Comparison of ENCODE assay signal across 20 cellular contexts in the genomic region with DNA sequence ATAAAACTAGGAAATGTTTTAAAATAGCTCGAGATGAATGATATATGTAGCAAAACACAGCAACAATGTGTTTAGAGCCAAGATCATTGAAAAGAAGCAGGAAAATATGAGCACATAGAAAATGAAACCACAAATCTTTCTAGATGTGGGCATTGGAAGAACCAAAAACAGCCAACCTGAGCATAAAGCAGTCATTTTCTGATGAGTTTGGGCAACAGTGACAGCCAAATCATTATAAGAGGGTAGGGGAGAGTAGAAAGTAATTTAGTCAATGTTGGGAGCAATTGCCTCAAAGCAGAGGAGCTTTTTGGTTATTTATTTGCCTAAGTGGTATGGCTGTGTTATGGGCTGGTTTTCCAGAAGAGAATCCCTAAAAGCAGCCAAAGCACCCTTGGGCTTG. TPM values are rescaled to one million over a fixed set of nuclear protein-coding genes. Genes with fewer than 3 reads are reported as not detected.
DNase-seq lines count a peak whose midpoint lies in the region; ATAC-seq lines count a peak whose summit lies in the region.
"Had no signal": no experiment of that assay in that cellular context is flagged by ENCODE, and none has a peak within 500 bp of the region (broad histone marks: within the 10 kb centered on the region; RNA-seq: fewer than 3 reads in every experiment).

No MANE protein-coding gene starts in this region.

- CTCF ChIA-PET in activated CD4-positive, alpha-beta T cell treated with anti-CD3 and anti-CD28 coated beads for 36 hours (lab: Charles Lee) = interaction anchor here (0.7 to 1.9 kb wide), 4 partner anchors 8 to 119 kb away, joined by 3 to 6 read pairs (median 4); a partner anchor contains a TSS
- CTCF ChIA-PET in activated naive CD4-positive, alpha-beta T cell treated with anti-CD3 and anti-CD28 coated beads for 36 hours (lab: Charles Lee) = interaction anchor here (0.8 to 1.6 kb wide), 3 partner anchors 9 to 31 kb away, joined by 3 to 5 read pairs (median 5); a partner anchor contains a TSS
- CTCF ChIA-PET in activated naive CD4-positive, alpha-beta T cell treated with anti-CD3 and anti-CD28 coated beads, Interleukin-2, amount 10 ng/mL, durations not matched to agents 7 days and 5 days (lab: Charles Lee) = interaction anchor here (1.0 to 1.4 kb wide), 3 partner anchors 8 to 51 kb away, joined by 3 read pairs; a partner anchor contains a TSS

- no peaks in the 10 kb centered on the region for H3K36me3 Mint-ChIP-seq in activated CD4-positive, alpha-beta T cell treated with anti-CD3 and anti-CD28 coated beads for 36 hours (ENCODE audit: low read depth)
- no peaks in the 10 kb centered on the region for H3K36me3 Mint-ChIP-seq in activated naive CD4-positive, alpha-beta T cell treated with anti-CD3 and anti-CD28 coated beads for 36 hours (ENCODE audit: low read depth)
- H3K36me3 Mint-ChIP-seq in activated naive CD4-positive, alpha-beta T cell treated with anti-CD3 and anti-CD28 coated beads, Interleukin-2, amount 10 ng/mL, durations not matched to agents 7 days and 5 days = no peaks in the 10 kb centered on the region
- no peaks in the 10 kb centered on the region for H3K36me3 Mint-ChIP-seq in activated T-helper 2 cell treated with anti-CD3 and anti-CD28 coated beads, Interferon-gamma antibody, Interleukin-2, Interleukin-4, amounts not matched to agents 10 μg/mL and 5 μg/mL and 100 μg/mL, durations not matched to agents 14 hours and 24 hours and 36 hours (ENCODE audit: low read depth)
- H3K36me3 Mint-ChIP-seq: CD4-positive, alpha-beta memory T cell had no signal

- peak overlapping the region; percentile 69 for H3K27ac Mint-ChIP-seq in activated CD4-positive, alpha-beta T cell treated with anti-CD3 and anti-CD28 coated beads for 36 hours
- peak overlapping the region; percentile 84 for H3K27ac Mint-ChIP-seq in activated naive CD4-positive, alpha-beta T cell treated with anti-CD3 and anti-CD28 coated beads for 36 hours
- no peak overlapping the region for H3K27ac Mint-ChIP-seq in activated naive CD4-positive, alpha-beta T cell treated with anti-CD3 and anti-CD28 coated beads, Interleukin-2, amount 10 ng/mL, durations not matched to agents 7 days and 5 days
- peak overlapping the region; percentile 80 for H3K27ac Mint-ChIP-seq in activated T-helper 2 cell treated with anti-CD3 and anti-CD28 coated beads, Interferon-gamma antibody, Interleukin-2, Interleukin-4, amounts not matched to agents 10 μg/mL and 5 μg/mL and 100 μg/mL, durations not matched to agents 14 hours and 24 hours and 36 hours
- peak overlapping the region in 1 of 2 donors; percentile 94 for H3K27ac Mint-ChIP-seq in stimulated activated naive CD8-positive, alpha-beta T cell treated with anti-CD3 and anti-CD28 coated beads, Interleukin-15, amount 100 ng/mL, for 72 hours
- H3K27ac Mint-ChIP-seq: HFFc6 had no signal

- peak; percentile 96 for ATAC-seq in activated CD4-positive, alpha-beta T cell treated with anti-CD3 and anti-CD28 coated beads for 36 hours
- ATAC-seq in stimulated activated naive CD8-positive, alpha-beta T cell treated with anti-CD3 and anti-CD28 coated beads, Interleukin-15, amount 100 ng/mL, for 72 hours = peak; percentile 97
- ATAC-seq in GM18502 (IDR thresholded peaks at IDR 0.05; ENCODE audit: poor library complexity, unreplicated experiment) (no peak), HG03432 (IDR thresholded peaks at IDR 0.05; ENCODE audit: unreplicated experiment) (no peak)

- H3K27me3 Mint-ChIP-seq in activated CD4-positive, alpha-beta T cell treated with anti-CD3 and anti-CD28 coated beads for 36 hours = peaks cover 6% of the 10 kb centered on the region
- no peaks in the 10 kb centered on the region for H3K27me3 Mint-ChIP-seq in activated naive CD4-positive, alpha-beta T cell treated with anti-CD3 and anti-CD28 coated beads for 36 hours (ENCODE audit: low read depth)
- peaks cover 13% of the 10 kb centered on the region for H3K27me3 Mint-ChIP-seq in activated naive CD4-positive, alpha-beta T cell treated with anti-CD3 and anti-CD28 coated beads, Interleukin-2, amount 10 ng/mL, durations not matched to agents 7 days and 5 days
- peaks cover 16% of the 10 kb centered on the region for H3K27me3 Mint-ChIP-seq in activated T-helper 2 cell treated with anti-CD3 and anti-CD28 coated beads, Interferon-gamma antibody, Interleukin-2, Interleukin-4, amounts not matched to agents 10 μg/mL and 5 μg/mL and 100 μg/mL, durations not matched to agents 14 hours and 24 hours and 36 hours (ENCODE audit: low read depth)
- H3K27me3 Mint-ChIP-seq in stimulated activated naive CD8-positive, alpha-beta T cell treated with anti-CD3 and anti-CD28 coated beads, Interleukin-15, amount 100 ng/mL, for 72 hours = peaks cover 14% of the 10 kb centered on the region
- H3K27me3 Mint-ChIP-seq: CD4-positive, alpha-beta memory T cell had no signal

- POLR2A ChIA-PET in activated CD4-positive, alpha-beta T cell treated with anti-CD3 and anti-CD28 coated beads for 36 hours (lab: Charles Lee) = interaction anchor here (0.6 to 1.6 kb wide), 15 partner anchors 10 to 313 kb away, joined by 3 to 23 read pairs (median 4); a partner anchor contains a TSS

- intact Hi-C loops in activated CD4-positive, alpha-beta T cell treated with anti-CD3 and anti-CD28 coated beads for 36 hours (cut with DNase I, micrococcal nuclease) = loop anchor here (1.0 to 10.0 kb wide), 8 partner anchors 8 to 1605 kb away; a partner anchor contains a TSS
- intact Hi-C loops in activated naive CD4-positive, alpha-beta T cell treated with anti-CD3 and anti-CD28 coated beads for 36 hours (cut with micrococcal nuclease) = loop anchor here (1.0 to 2.0 kb wide), 5 partner anchors 8 to 221 kb away; a partner anchor contains a TSS
- intact Hi-C loops in activated T-helper 2 cell treated with anti-CD3 and anti-CD28 coated beads, Interferon-gamma antibody, Interleukin-2, Interleukin-4, amounts not matched to agents 10 μg/mL and 5 μg/mL and 100 μg/mL, durations not matched to agents 14 hours and 24 hours and 36 hours (cut with micrococcal nuclease) = loop anchor here (1.0 to 10.0 kb wide), 6 partner anchors 8 to 315 kb away; a partner anchor contains a TSS

- H3K4me1 Mint-ChIP-seq in activated CD4-positive, alpha-beta T cell treated with anti-CD3 and anti-CD28 coated beads for 36 hours = peaks cover 23% of the 10 kb centered on the region
- peaks cover 17% of the 10 kb centered on the region for H3K4me1 Mint-ChIP-seq in activated naive CD4-positive, alpha-beta T cell treated with anti-CD3 and anti-CD28 coated beads for 36 hours (ENCODE audit: low read depth)
- peaks cover 8% of the 10 kb centered on the region for H3K4me1 Mint-ChIP-seq in activated naive CD4-positive, alpha-beta T cell treated with anti-CD3 and anti-CD28 coated beads, Interleukin-2, amount 10 ng/mL, durations not matched to agents 7 days and 5 days
- peaks cover 8% of the 10 kb centered on the region for H3K4me1 Mint-ChIP-seq in activated T-helper 2 cell treated with anti-CD3 and anti-CD28 coated beads, Interferon-gamma antibody, Interleukin-2, Interleukin-4, amounts not matched to agents 10 μg/mL and 5 μg/mL and 100 μg/mL, durations not matched to agents 14 hours and 24 hours and 36 hours (ENCODE audit: low read depth)
- peaks cover 11% of the 10 kb centered on the region for H3K4me1 Mint-ChIP-seq in stimulated activated naive CD8-positive, alpha-beta T cell treated with anti-CD3 and anti-CD28 coated beads, Interleukin-15, amount 100 ng/mL, for 72 hours

- H3K9me3 Mint-ChIP-seq in activated CD4-positive, alpha-beta T cell treated with anti-CD3 and anti-CD28 coated beads for 36 hours (ENCODE audit: low read depth) = no peaks in the 10 kb centered on the region
- H3K9me3 Mint-ChIP-seq in activated naive CD4-positive, alpha-beta T cell treated with anti-CD3 and anti-CD28 coated beads for 36 hours = no peaks in the 10 kb centered on the region
- H3K9me3 Mint-ChIP-seq in activated naive CD4-positive, alpha-beta T cell treated with anti-CD3 and anti-CD28 coated beads, Interleukin-2, amount 10 ng/mL, durations not matched to agents 7 days and 5 days = no peaks in the 10 kb centered on the region
- H3K9me3 Mint-ChIP-seq in activated T-helper 2 cell treated with anti-CD3 and anti-CD28 coated beads, Interferon-gamma antibody, Interleukin-2, Interleukin-4, amounts not matched to agents 10 μg/mL and 5 μg/mL and 100 μg/mL, durations not matched to agents 14 hours and 24 hours and 36 hours = no peaks in the 10 kb centered on the region
- H3K9me3 Mint-ChIP-seq in stimulated activated naive CD8-positive, alpha-beta T cell treated with anti-CD3 and anti-CD28 coated beads, Interleukin-15, amount 100 ng/mL, for 72 hours = no peaks in the 10 kb centered on the region
- H3K9me3 Mint-ChIP-seq: HFFc6 had no signal

- DNase-seq in activated CD4-positive, alpha-beta T cell treated with anti-CD3 and anti-CD28 coated beads for 36 hours = peak; percentile 21
- no peak for DNase-seq in activated CD4-positive, alpha-beta T cell treated with anti-CD3 and anti-CD28 coated beads for 48 hours
- DNase-seq in activated naive CD4-positive, alpha-beta T cell treated with anti-CD3 and anti-CD28 coated beads for 36 hours = peak; percentile 43
- DNase-seq in activated naive CD4-positive, alpha-beta T cell treated with anti-CD3 and anti-CD28 coated beads, Interleukin-2, amount 10 ng/mL, durations not matched to agents 7 days and 5 days = no peak
- no peak for DNase-seq in activated T-helper 2 cell treated with anti-CD3 and anti-CD28 coated beads, Interferon-gamma antibody, Interleukin-2, Interleukin-4, amounts not matched to agents 10 μg/mL and 5 μg/mL and 100 μg/mL, durations not matched to agents 14 hours and 24 hours and 36 hours (ENCODE audit: low spot score)
- DNase-seq in stimulated activated naive CD8-positive, alpha-beta T cell treated with anti-CD3 and anti-CD28 coated beads, Interleukin-15, amount 100 ng/mL, for 72 hours = peak in 1 of 2 donors; percentile 27
- DNase-seq: 8988T; Calu3; CD4-positive, alpha-beta memory T cell; DMS53; HFFc6; KBM-7; NCI-H1417 treated with DMSO at 0.1 percent for 48 hours; NCI-H2029; NCI-H2171; NCI-H446; OCI-M1 had no signal

- peak overlapping the region; percentile 30 for H3K4me3 Mint-ChIP-seq in activated CD4-positive, alpha-beta T cell treated with anti-CD3 and anti-CD28 coated beads for 36 hours
- peak overlapping the region; percentile 54 for H3K4me3 Mint-ChIP-seq in activated naive CD4-positive, alpha-beta T cell treated with anti-CD3 and anti-CD28 coated beads for 36 hours
- no peak overlapping the region for H3K4me3 Mint-ChIP-seq in activated naive CD4-positive, alpha-beta T cell treated with anti-CD3 and anti-CD28 coated beads, Interleukin-2, amount 10 ng/mL, durations not matched to agents 7 days and 5 days
- H3K4me3 Mint-ChIP-seq in activated T-helper 2 cell treated with anti-CD3 and anti-CD28 coated beads, Interferon-gamma antibody, Interleukin-2, Interleukin-4, amounts not matched to agents 10 μg/mL and 5 μg/mL and 100 μg/mL, durations not matched to agents 14 hours and 24 hours and 36 hours (ENCODE audit: low read depth) = peak overlapping the region; percentile 2
- H3K4me3 Mint-ChIP-seq in stimulated activated naive CD8-positive, alpha-beta T cell treated with anti-CD3 and anti-CD28 coated beads, Interleukin-15, amount 100 ng/mL, for 72 hours = peak overlapping the region; percentile 1 to 65
- H3K4me3 Mint-ChIP-seq: HFFc6 had no signal

RNA-seq across cellular contexts. Expression of a gene that starts 8.8 kb away (rescaled TPM):
- 100 to 1,000 TPM; 106 to 132 TPM for total RNA-seq in activated CD4-positive, alpha-beta T cell treated with anti-CD3 and anti-CD28 coated beads for 36 hours
- 100 to 1,000 TPM; 128 to 133 TPM for total RNA-seq in activated naive CD4-positive, alpha-beta T cell treated with anti-CD3 and anti-CD28 coated beads for 36 hours
- total RNA-seq in activated T-helper 2 cell treated with anti-CD3 and anti-CD28 coated beads, Interferon-gamma antibody, Interleukin-2, Interleukin-4, amounts not matched to agents 10 μg/mL and 5 μg/mL and 100 μg/mL, durations not matched to agents 14 hours and 24 hours and 36 hours = 127 and 130 TPM in 2 replicates
- total RNA-seq: RPMI7951 had no signal

Comparison
In these comparisons a context has a peak if more than half of its experiments do, and no peak if none do; other contexts are left out.
1. DNase-seq: peak in activated CD4-positive, alpha-beta T cell treated with anti-CD3 and anti-CD28 coated beads for 36 hours (single experiment) and activated naive CD4-positive, alpha-beta T cell treated with anti-CD3 and anti-CD28 coated beads for 36 hours (single experiment); none in activated CD4-positive, alpha-beta T cell treated with anti-CD3 and anti-CD28 coated beads for 48 hours (single experiment), activated naive CD4-positive, alpha-beta T cell treated with anti-CD3 and anti-CD28 coated beads, Interleukin-2, amount 10 ng/mL, durations not matched to agents 7 days and 5 days (single experiment) and activated T-helper 2 cell treated with anti-CD3 and anti-CD28 coated beads, Interferon-gamma antibody, Interleukin-2, Interleukin-4, amounts not matched to agents 10 μg/mL and 5 μg/mL and 100 μg/mL, durations not matched to agents 14 hours and 24 hours and 36 hours (single experiment).
2. ATAC-seq: peak in activated CD4-positive, alpha-beta T cell treated with anti-CD3 and anti-CD28 coated beads for 36 hours (single experiment) and stimulated activated naive CD8-positive, alpha-beta T cell treated with anti-CD3 and anti-CD28 coated beads, Interleukin-15, amount 100 ng/mL, for 72 hours (single experiment); none in GM18502 (single experiment) and HG03432 (single experiment).